18 cellular contexts compared by ENCODE assay signal in the genomic region with DNA sequence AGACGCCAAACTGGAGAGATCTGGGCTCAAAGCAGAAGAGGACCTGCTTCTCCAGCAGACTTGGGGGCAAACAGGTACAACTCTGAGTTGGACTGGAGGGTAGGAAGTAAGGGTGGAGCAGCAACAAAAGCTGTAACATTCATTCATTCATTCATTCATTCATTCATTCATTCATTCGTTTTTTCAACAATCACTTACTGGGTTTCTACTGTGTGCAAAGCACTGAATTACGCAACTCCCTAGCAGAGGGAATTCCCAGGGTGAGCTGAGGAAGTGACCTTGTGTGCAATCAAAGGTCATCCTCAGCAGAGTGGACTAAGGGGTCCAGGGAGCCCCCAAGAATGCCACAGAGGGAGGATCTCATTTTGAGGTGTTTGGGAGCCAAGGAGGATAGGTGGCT.
A peak's percentile ranks its signal among the peaks of the same experiment; 100 is the strongest.
DNase-seq lines count a peak whose midpoint lies in the region; ATAC-seq, FAIRE-seq and TF ChIP-seq lines count a peak whose summit lies in the region.
"Had no signal": no experiment of that assay in that cellular context is flagged by ENCODE, and none has a peak within 500 bp of the region (broad histone marks: within the 10 kb centered on the region; RNA-seq: fewer than 3 reads in every experiment).

No MANE protein-coding gene starts in this region.

- peak overlapping the region; percentile 2 for H3K4me3 Mint-ChIP-seq in natural killer cell treated with Interleukin-12 subunit alpha and Interleukin-12 subunit beta and Interleukin-15 and Interleukin-18, amount 100 ng/mL, for 72 hours
- H3K4me3 Mint-ChIP-seq in natural killer cell, result no peak overlapping the region
- H3K4me3 Mint-ChIP-seq: CD4-positive, CD25-positive, alpha-beta regulatory T cell; CD8-positive, alpha-beta memory T cell; GM23338 had no signal

- TF ChIP-seq EP300 in GM12878 (IDR thresholded peaks at IDR 0.05; ENCODE audit: borderline replicate concordance in 1 of 2, control insufficient read depth in 1 of 2, low read depth in 2 of 2, low read length in 2 of 2) (no peak), HepG2 (IDR thresholded peaks at IDR 0.05; ENCODE audit: low read depth in 2 of 2, low read length in 2 of 2) (no peak), HepG2 (CRISPR knock-in tag; IDR thresholded peaks at IDR 0.05; ENCODE audit: borderline replicate concordance) (no peak), ovary (IDR thresholded peaks at IDR 0.05) (no peak)

- peak overlapping the region in 1 of 2 donors; percentile 53 for H3K27ac Mint-ChIP-seq in natural killer cell treated with Interleukin-12 subunit alpha and Interleukin-12 subunit beta and Interleukin-15 and Interleukin-18, amount 100 ng/mL, for 72 hours
- H3K27ac Mint-ChIP-seq in natural killer cell, result no peak overlapping the region
- H3K27ac Mint-ChIP-seq: CD8-positive, alpha-beta memory T cell; GM23338 had no signal

- no peak overlapping the region for H3K27ac ChIP-seq in GM12878 (ENCODE audit: control insufficient read depth, insufficient read depth)
- no peak overlapping the region for H3K27ac ChIP-seq in HepG2 (ENCODE audit: extremely low read length, insufficient read depth, low read length)
- H3K27ac ChIP-seq in ovary, result no peak overlapping the region

- no peak overlapping the region for H2AFZ ChIP-seq in GM12878 (ENCODE audit: control insufficient read depth, low read depth, low read length)
- no peak overlapping the region for H2AFZ ChIP-seq in HepG2 (ENCODE audit: low read length)
- H2AFZ ChIP-seq: GM23338 had no signal

- SMC1A ChIA-PET in GM12878 (lab: Charles Lee; ENCODE audit: uncharacterized antibody, unreplicated experiment), result no interaction called here

- BruUV-seq in GM12878 (replicated peaks; lab: Mats Ljungman, UMichigan) (no TSS peak), HepG2 (replicated peaks; lab: Mats Ljungman, UMichigan) (no TSS peak)

- ATAC-seq in natural killer cell treated with Interleukin-12 subunit alpha and Interleukin-12 subunit beta and Interleukin-15 and Interleukin-18, amount 100 ng/mL, for 72 hours, result peak in 1 of 2 donors; percentile 61
- no peak for ATAC-seq in natural killer cell
- ATAC-seq in GM12878, result no peak
- no peak; the same call in 2 of the 3 replicates for ATAC-seq in HepG2
- ATAC-seq: GM23338 had no signal

- H3K4me3 ChIP-seq in GM12878, result no peak overlapping the region
- no peak overlapping the region for H3K4me3 ChIP-seq in HepG2 (replicated peaks in 1 of 3; ENCODE audit: insufficient read depth in 1 of 3, low read depth in 2 of 3, low read length in 3 of 3)
- no peak overlapping the region for H3K4me3 ChIP-seq in ovary
- H3K4me3 ChIP-seq: GM23338 had no signal

- TF ChIP-seq RAD21 in GM12878 (IDR thresholded peaks at IDR 0.05; ENCODE audit: insufficient read depth, low read depth, low read length) (no peak), HepG2 (CRISPR knock-in tag; IDR thresholded peaks at IDR 0.05) (no peak)

- H3K4me2 ChIP-seq in GM12878 (ENCODE audit: control insufficient read depth, insufficient read depth) (no peak overlapping the region), HepG2 (ENCODE audit: low read depth, low read length) (no peak overlapping the region)
- H3K4me2 ChIP-seq: GM23338 had no signal

- POLR2A ChIA-PET in GM12878 (lab: Charles Lee), result no interaction called here
- POLR2A ChIA-PET in HepG2 (lab: Yijun Ruan, JAX), result no interaction called here

- no peaks in the 10 kb centered on the region for H3K9me3 Mint-ChIP-seq in natural killer cell treated with Interleukin-12 subunit alpha and Interleukin-12 subunit beta and Interleukin-15 and Interleukin-18, amount 100 ng/mL, for 72 hours
- no peaks in the 10 kb centered on the region for H3K9me3 Mint-ChIP-seq in natural killer cell
- H3K9me3 Mint-ChIP-seq: CD8-positive, alpha-beta memory T cell had no signal

- no peaks in the 10 kb centered on the region for H3K79me2 ChIP-seq in GM12878 (ENCODE audit: control insufficient read depth, insufficient read depth, low read length)
- H3K79me2 ChIP-seq in HepG2 (ENCODE audit: insufficient read depth, low read length), result no peaks in the 10 kb centered on the region

- DNase-seq in natural killer cell treated with Interleukin-12 subunit alpha and Interleukin-12 subunit beta and Interleukin-15 and Interleukin-18, amount 100 ng/mL, for 72 hours (ENCODE audit: low spot score), result peak; percentile 73
- no peak for DNase-seq in natural killer cell
- DNase-seq in GM12878 (ENCODE audit: low read depth, low spot score), result no peak
- no peak for DNase-seq in HepG2 (ENCODE audit: low spot score)
- no peak for DNase-seq in erythroblast (lab: John Stamatoyannopoulos, UW)
- no peak for DNase-seq in ecto neural progenitor cell (ENCODE audit: low spot score)
- no peak for DNase-seq in ovary
- DNase-seq: 8988T; BE2C; C1 segment of cervical spinal cord; CD4-positive, CD25-positive, alpha-beta regulatory T cell; CD8-positive, alpha-beta memory T cell; COR-L47; DMS 273 treated with DMSO at 0.1 percent for 48 hours; H7 had no signal

- H3K27me3 ChIP-seq in GM12878 (replicated peaks in 1 of 2; ENCODE audit: control insufficient read depth in 2 of 2, insufficient read depth in 2 of 2, low read length in 1 of 2) (no peaks in the 10 kb centered on the region; a peak in 1 of 4 replicates), HepG2 (ENCODE audit: control insufficient read depth in 1 of 2, insufficient read depth in 2 of 2, low read length in 2 of 2) (peaks cover 10 to 22% of the 10 kb centered on the region in 2 experiments; a peak in 4 of 5 replicates), ovary (no peaks in the 10 kb centered on the region)
- H3K27me3 ChIP-seq: BE2C had no signal

- no peaks in the 10 kb centered on the region for H4K20me1 ChIP-seq in GM12878 (ENCODE audit: control insufficient read depth, insufficient read depth)
- no peaks in the 10 kb centered on the region for H4K20me1 ChIP-seq in HepG2 (ENCODE audit: insufficient read depth, low read length)

- FAIRE-seq in GM12878 (lab: Jason Lieb, UNC), result no peak
- FAIRE-seq in HepG2 (lab: Jason Lieb, UNC), result no peak
- FAIRE-seq: G401.6, HTR-8/SVneo had no signal

- H3K9ac ChIP-seq in GM12878 (ENCODE audit: control insufficient read depth, insufficient read depth, low read length), result no peak overlapping the region
- no peak overlapping the region for H3K9ac ChIP-seq in HepG2 (ENCODE audit: insufficient read depth, low read depth, low read length)

- intact Hi-C loops in natural killer cell (cut with micrococcal nuclease), result no loop called here
- intact Hi-C loops in GM12878 (cut with micrococcal nuclease; ENCODE audit: unreplicated experiment), result no loop called here
- intact Hi-C loops in HepG2 (cut with micrococcal nuclease; ENCODE audit: unreplicated experiment), result no loop called here
- intact Hi-C loops in ovary (cut with DNase I), result no loop called here

- TF ChIP-seq CTCF in natural killer cell (IDR thresholded peaks at IDR 0.05), result no peak
- TF ChIP-seq CTCF in GM12878 (IDR thresholded peaks at IDR 0.05 in 2 of 3, conservative IDR thresholded peaks at IDR 0.05 in 1 of 3; ENCODE audit: control insufficient read depth in 2 of 3, extremely low read depth in 1 of 3, insufficient read depth in 1 of 3, low read depth in 3 of 3, low read length in 3 of 3), result no peak
- no peak for TF ChIP-seq CTCF in HepG2 (CRISPR knock-in tag; IDR thresholded peaks at IDR 0.05)
- no peak for TF ChIP-seq CTCF in ovary (IDR thresholded peaks at IDR 0.05)

- H3K4me1 ChIP-seq in GM12878 (ENCODE audit: control insufficient read depth, insufficient read depth, low read length) (peaks cover 5% of the 10 kb centered on the region; the same call in 1 of the 2 replicates), HepG2 (ENCODE audit: insufficient read depth, low read length) (peaks cover 8% of the 10 kb centered on the region; the same call in 1 of the 2 replicates), ovary (ENCODE audit: insufficient read depth) (no peaks in the 10 kb centered on the region)

- TF ChIP-seq POLR2A in GM12878 (IDR thresholded peaks at IDR 0.05; ENCODE audit: low read depth, low read length) (no peak), HepG2 (IDR thresholded peaks at IDR 0.05; ENCODE audit: insufficient read depth in 1 of 2, low read depth in 2 of 2, low read length in 2 of 2) (no peak), erythroblast (IDR thresholded peaks at IDR 0.05; ENCODE audit: low read length) (no peak), ovary (IDR thresholded peaks at IDR 0.05) (no peak)

- CTCF ChIA-PET in GM12878 (lab: Yijun Ruan, JAX) (no interaction called here), HepG2 (lab: Yijun Ruan, JAX; ENCODE audit: low intra/inter-chr PET ratio, low total read pairs) (no interaction called here)

- peaks cover 0 to 3% of the 10 kb centered on the region in 2 donors for H3K27me3 Mint-ChIP-seq in natural killer cell treated with Interleukin-12 subunit alpha and Interleukin-12 subunit beta and Interleukin-15 and Interleukin-18, amount 100 ng/mL, for 72 hours
- peaks cover 0 to 6% of the 10 kb centered on the region in 2 donors for H3K27me3 Mint-ChIP-seq in natural killer cell (ENCODE audit: low read depth in 2 of 2)

- whole genome bisulfite sequencing in GM12878 (ENCODE audit: insufficient coverage, insufficient replicate concordance, low lambda C conversion rate, missing lambda C conversion rate), result 21% methylated on average over 3 of the region's 3 CpGs
- 30% methylated on average over 3 of the region's 3 CpGs for WGBS in HepG2 (ENCODE audit: low lambda C conversion rate)
- WGBS in ovary, 3 donors, result 49 to 50% (median 49%) methylated on average over 3 of the region's 3 CpGs

- H3K36me3 ChIP-seq in GM12878 (ENCODE audit: control insufficient read depth in 2 of 2, insufficient read depth in 2 of 2, low read length in 1 of 2) (no peaks in the 10 kb centered on the region), HepG2 (replicated peaks in 1 of 2; ENCODE audit: control insufficient read depth in 1 of 2, insufficient read depth in 2 of 2, low read length in 2 of 2) (no peaks in the 10 kb centered on the region), ovary (no peaks in the 10 kb centered on the region)
- H3K36me3 ChIP-seq: BE2C had no signal

- in situ Hi-C loops in GM12878 (cut with MboI), result no loop called here
- in situ Hi-C loops in HepG2 (cut with HindIII; ENCODE audit: extremely low pct_ligation_motif_present, low pct_unique_long_range_greater_than_20kb), result no loop called here

- RAD21 ChIA-PET in GM12878 (lab: Charles Lee; ENCODE audit: unreplicated experiment), result no interaction called here

- no peaks in the 10 kb centered on the region; the same call in 2 of the 3 replicates for H3K9me3 ChIP-seq in GM12878 (replicated peaks; ENCODE audit: control insufficient read depth, insufficient read depth, low read length)
- H3K9me3 ChIP-seq in HepG2 (ENCODE audit: low read length), result no peaks in the 10 kb centered on the region
- H3K9me3 ChIP-seq in ovary, result no peaks in the 10 kb centered on the region
- H3K9me3 ChIP-seq: BE2C had no signal

- H3K36me3 Mint-ChIP-seq in natural killer cell treated with Interleukin-12 subunit alpha and Interleukin-12 subunit beta and Interleukin-15 and Interleukin-18, amount 100 ng/mL, for 72 hours, result no peaks in the 10 kb centered on the region
- H3K36me3 Mint-ChIP-seq in natural killer cell, result no peaks in the 10 kb centered on the region
- H3K36me3 Mint-ChIP-seq: CD4-positive, CD25-positive, alpha-beta regulatory T cell; CD8-positive, alpha-beta memory T cell had no signal

- H3K4me1 Mint-ChIP-seq in natural killer cell treated with Interleukin-12 subunit alpha and Interleukin-12 subunit beta and Interleukin-15 and Interleukin-18, amount 100 ng/mL, for 72 hours (ENCODE audit: low read depth in 2 of 2), result peaks cover 18 to 30% of the 10 kb centered on the region in 2 donors
- H3K4me1 Mint-ChIP-seq in natural killer cell, result peaks cover 0 to 6% of the 10 kb centered on the region in 2 donors
- H3K4me1 Mint-ChIP-seq: CD4-positive, CD25-positive, alpha-beta regulatory T cell; CD8-positive, alpha-beta memory T cell had no signal
